ENCODE assay signal across 8 cellular contexts in genomic region chr16:70064841-70065370, GRCh38. TPM values are rescaled to one million over a fixed set of nuclear protein-coding genes. Genes with fewer than 3 reads are reported as not detected.
DNase-seq lines count a peak whose midpoint lies in the region; ATAC-seq and TF ChIP-seq lines count a peak whose summit lies in the region.
"Not testable (repeated sequence)": the region's sequence is repeated elsewhere in the genome, so short reads cannot be mapped to it uniquely, and the experiment has no call there.

No MANE protein-coding gene starts in this region.

- not testable (repeated sequence) for H3K27me3 ChIP-seq in NT2/D1 (ENCODE audit: insufficient read depth, insufficient read length); parathyroid adenoma (ENCODE audit: control insufficient read depth, insufficient read depth, low read length)

- not testable (repeated sequence) for TF ChIP-seq CTCF in Calu3 (IDR thresholded peaks at IDR 0.05; ENCODE audit: unreplicated experiment); chondrocyte (IDR thresholded peaks at IDR 0.05); parathyroid adenoma (IDR thresholded peaks at IDR 0.05)

- not testable (repeated sequence) for H3K9me3 Mint-ChIP-seq in Calu3 (ENCODE audit: low read depth, unreplicated experiment); chondrocyte (ENCODE audit: low read depth); stimulated activated effector memory CD8-positive, alpha-beta T cell treated with anti-CD3 and anti-CD28 coated beads, Interleukin-12 subunit alpha, Interleukin-12 subunit beta, amount 100 ng/mL, for 72 hours

- H3K27ac ChIP-seq in parathyroid adenoma: peak overlapping the region; percentile 83

- peaks cover 12% of the 10 kb centered on the region for H3K79me2 ChIP-seq in parathyroid adenoma

- not testable (repeated sequence) for BruUV-seq in Calu3 (replicated peaks; lab: Mats Ljungman, UMichigan)

- DNase-seq in Calu3: peak; percentile 48
- not testable (repeated sequence) for DNase-seq in NT2/D1 (ENCODE audit: low read depth, low spot score); chondrocyte (ENCODE audit: low spot score)
- DNase-seq in activated CD8-positive, alpha-beta memory T cell treated with anti-CD3 and anti-CD28 coated beads for 4 hours (ENCODE audit: low read depth in 2 of 2): peak; percentile 59 to 65
- peak; percentile 39 to 80 for DNase-seq in stimulated activated effector memory CD8-positive, alpha-beta T cell treated with anti-CD3 and anti-CD28 coated beads, Interleukin-12 subunit alpha, Interleukin-12 subunit beta, amount 100 ng/mL, for 72 hours (ENCODE audit: low spot score in 2 of 2)

- H3K4me3 ChIP-seq in NT2/D1 (ENCODE audit: insufficient read length, low read depth): peak overlapping the region; percentile 63
- peak overlapping the region; percentile 56 for H3K4me3 ChIP-seq in iPS-11a (ENCODE audit: low read depth, low read length)
- peak overlapping the region; percentile 68 for H3K4me3 ChIP-seq in parathyroid adenoma (ENCODE audit: low read depth, low read length)

- peak overlapping the region; percentile 39 for H3K27ac Mint-ChIP-seq in Calu3 (ENCODE audit: unreplicated experiment)
- peak overlapping the region; percentile 70 for H3K27ac Mint-ChIP-seq in chondrocyte (ENCODE audit: unreplicated experiment)
- H3K27ac Mint-ChIP-seq in stimulated activated effector memory CD8-positive, alpha-beta T cell treated with anti-CD3 and anti-CD28 coated beads, Interleukin-12 subunit alpha, Interleukin-12 subunit beta, amount 100 ng/mL, for 72 hours: not testable (repeated sequence)

- H3K27me3 Mint-ChIP-seq in Calu3 (ENCODE audit: unreplicated experiment); chondrocyte (ENCODE audit: low read depth): not testable (repeated sequence)

- peak overlapping the region; percentile 83 for H3K9ac ChIP-seq in NT2/D1 (ENCODE audit: insufficient read length, low read depth)
- H3K9ac ChIP-seq in parathyroid adenoma: peak overlapping the region; percentile 13

- H2AFZ ChIP-seq in parathyroid adenoma: peak overlapping the region; percentile 68

- not testable (repeated sequence) for H3K4me1 ChIP-seq in NT2/D1 (ENCODE audit: insufficient read depth, insufficient read length); parathyroid adenoma

- peak overlapping the region; percentile 78 for H3K4me3 Mint-ChIP-seq in Calu3 (ENCODE audit: low read depth, unreplicated experiment)
- H3K4me3 Mint-ChIP-seq in chondrocyte (ENCODE audit: unreplicated experiment): peak overlapping the region; percentile 80
- H3K4me3 Mint-ChIP-seq in stimulated activated effector memory CD8-positive, alpha-beta T cell treated with anti-CD3 and anti-CD28 coated beads, Interleukin-12 subunit alpha, Interleukin-12 subunit beta, amount 100 ng/mL, for 72 hours: peak overlapping the region; percentile 67

- not testable (repeated sequence) for H3K9me3 ChIP-seq in NT2/D1 (ENCODE audit: insufficient read depth, low read length); parathyroid adenoma (ENCODE audit: control insufficient read depth, low read length)

- peak; percentile 10 for ATAC-seq in HG02623 (IDR thresholded peaks at IDR 0.05; ENCODE audit: unreplicated experiment)
- ATAC-seq in stimulated activated effector memory CD8-positive, alpha-beta T cell treated with anti-CD3 and anti-CD28 coated beads, Interleukin-12 subunit alpha, Interleukin-12 subunit beta, amount 100 ng/mL, for 72 hours: peak; percentile 59

- intact Hi-C loops in Calu3 (cut with micrococcal nuclease; ENCODE audit: unreplicated experiment): not testable (repeated sequence)

- CTCF ChIA-PET in Calu3 (lab: Charles Lee): not testable (repeated sequence)

- H3K4me2 ChIP-seq in parathyroid adenoma (ENCODE audit: low read length): peak overlapping the region; percentile 64

- peaks cover 23% of the 10 kb centered on the region for H3K36me3 Mint-ChIP-seq in Calu3 (ENCODE audit: insufficient read depth, unreplicated experiment)
- H3K36me3 Mint-ChIP-seq in chondrocyte (ENCODE audit: low read depth); stimulated activated effector memory CD8-positive, alpha-beta T cell treated with anti-CD3 and anti-CD28 coated beads, Interleukin-12 subunit alpha, Interleukin-12 subunit beta, amount 100 ng/mL, for 72 hours: not testable (repeated sequence)

- H3K4me1 Mint-ChIP-seq in Calu3 (ENCODE audit: low read depth, unreplicated experiment) (peaks cover 18% of the 10 kb centered on the region), chondrocyte (ENCODE audit: low read depth) (peaks cover 22% of the 10 kb centered on the region)
- H3K4me1 Mint-ChIP-seq in stimulated activated effector memory CD8-positive, alpha-beta T cell treated with anti-CD3 and anti-CD28 coated beads, Interleukin-12 subunit alpha, Interleukin-12 subunit beta, amount 100 ng/mL, for 72 hours: not testable (repeated sequence)

- H3K36me3 ChIP-seq in NT2/D1 (ENCODE audit: insufficient read depth, insufficient read length, low read length); parathyroid adenoma (ENCODE audit: control insufficient read depth, insufficient read depth, low read length): not testable (repeated sequence)

RNA-seq across cellular contexts. Expression of gene PDPR, which starts 49.2 kb away (rescaled TPM):
- 30.3 and 31.9 TPM in 2 replicates for total RNA-seq in Calu3 (2022)
- 22.8 to 29.2 TPM (median 23.7 TPM) in 3 replicates for total RNA-seq in chondrocyte
